ENCODE assay signal across 8 cellular contexts in genomic region chr14:74219277-74219676, GRCh38. TPM values are rescaled to one million over a fixed set of nuclear protein-coding genes. Genes with fewer than 3 reads are reported as not detected.
"Had no signal": no experiment of that assay in that cellular context is flagged by ENCODE, and none has a peak within 500 bp of the region (broad histone marks: within the 10 kb centered on the region; RNA-seq: fewer than 3 reads in every experiment).

No MANE protein-coding gene starts in this region.

- H3K4me2 ChIP-seq: GM23338 had no signal

- H2AFZ ChIP-seq: GM23338 had no signal

- H3K27ac ChIP-seq: HL-60 had no signal

- H3K9me3 ChIP-seq: HAP-1 had no signal

- H3K36me3 ChIP-seq: HAP-1 had no signal

- H3K4me3 ChIP-seq: GM23338, HAP-1 had no signal

- DNase-seq: H7, HFFc6, KBM-7 had no signal

RNA-seq across cellular contexts. Expression of gene VSX2, which starts 20.0 kb away (rescaled TPM):
- total RNA-seq: H7, HepG2, HFFc6, HT1080 had no signal
